In the genomic region with DNA sequence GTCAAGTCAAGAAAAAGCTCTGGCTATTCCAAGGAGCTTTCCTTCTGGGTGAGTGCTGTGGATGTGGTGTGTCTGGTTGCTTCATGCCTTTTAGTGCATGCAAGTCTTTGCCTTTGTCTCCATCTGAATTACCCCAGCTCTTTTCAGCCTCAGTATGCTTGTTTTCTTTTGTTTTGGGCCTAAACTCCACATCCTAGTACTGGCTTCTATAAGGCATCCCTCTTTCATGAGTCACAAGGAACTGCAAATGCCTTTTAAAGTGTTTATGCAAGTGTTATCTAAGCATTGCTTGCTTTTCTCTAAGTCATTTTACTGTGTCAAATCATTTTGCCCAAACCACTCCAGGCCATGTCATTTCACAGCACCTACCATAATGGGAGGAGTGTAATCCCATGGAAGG, we compare ENCODE assay signal across 18 cellular contexts.
DNase-seq lines count a peak whose midpoint lies in the region; ATAC-seq and TF ChIP-seq lines count a peak whose summit lies in the region.
"Had no signal": no experiment of that assay in that cellular context is flagged by ENCODE, and none has a peak within 500 bp of the region (broad histone marks: within the 10 kb centered on the region; RNA-seq: fewer than 3 reads in every experiment).

No MANE protein-coding gene starts in this region.

- H3K27ac Mint-ChIP-seq in activated T-helper 17 cell treated with anti-CD3 and anti-CD28 coated beads, Interleukin-2, amount 50 U/mL, for 72 hours, result no peak overlapping the region
- no peak overlapping the region for H3K27ac Mint-ChIP-seq in immature natural killer cell
- H3K27ac Mint-ChIP-seq: endodermal cell, naive B cell had no signal

- CTCF ChIA-PET in RWPE1 (lab: Yijun Ruan, JAX), result no interaction called here

- no peak for ATAC-seq in HG03135 (IDR thresholded peaks at IDR 0.05; ENCODE audit: unreplicated experiment)
- ATAC-seq in activated T-helper 17 cell treated with anti-CD3 and anti-CD28 coated beads, Interleukin-2, amount 50 U/mL, for 72 hours (replicated peaks), result no peak
- ATAC-seq: HCT116, left colon had no signal

- POLR2A ChIA-PET in RWPE1 (lab: Yijun Ruan, JAX; ENCODE audit: low non-redundant PET), result no interaction called here

- no peak overlapping the region for H2AFZ ChIP-seq in smooth muscle cell (ENCODE audit: low read depth)

- H3K9ac ChIP-seq in smooth muscle cell (ENCODE audit: low read depth), result no peak overlapping the region
- H3K9ac ChIP-seq: KMS-11 had no signal

- H3K36me3 ChIP-seq in smooth muscle cell (ENCODE audit: low read depth), result no peaks in the 10 kb centered on the region

- no peaks in the 10 kb centered on the region for H3K36me3 Mint-ChIP-seq in activated T-helper 17 cell treated with anti-CD3 and anti-CD28 coated beads, Interleukin-2, amount 50 U/mL, for 72 hours (ENCODE audit: low read depth)
- no peaks in the 10 kb centered on the region for H3K36me3 Mint-ChIP-seq in immature natural killer cell
- H3K36me3 Mint-ChIP-seq: naive B cell had no signal

- H3K4me3 ChIP-seq in fibroblast of the aortic adventitia (ENCODE audit: low read depth, low read length) (no peak overlapping the region), smooth muscle cell (no peak overlapping the region)

- no peaks in the 10 kb centered on the region for H3K9me3 ChIP-seq in smooth muscle cell (replicated peaks; ENCODE audit: low read depth)

- H4K20me1 ChIP-seq in smooth muscle cell (ENCODE audit: low read depth), result no peaks in the 10 kb centered on the region

- H3K9me3 Mint-ChIP-seq in activated T-helper 17 cell treated with anti-CD3 and anti-CD28 coated beads, Interleukin-2, amount 50 U/mL, for 72 hours, result no peaks in the 10 kb centered on the region
- H3K9me3 Mint-ChIP-seq in immature natural killer cell, result peaks cover 0 to 5% (median 0%) of the 10 kb centered on the region in 6 donors
- H3K9me3 Mint-ChIP-seq: endodermal cell, naive B cell had no signal

- H3K4me3 Mint-ChIP-seq in activated T-helper 17 cell treated with anti-CD3 and anti-CD28 coated beads, Interleukin-2, amount 50 U/mL, for 72 hours, result no peak overlapping the region
- H3K4me3 Mint-ChIP-seq in immature natural killer cell, result no peak overlapping the region
- H3K4me3 Mint-ChIP-seq: endodermal cell, naive B cell had no signal

- peak overlapping the region; percentile 26 for H3K4me2 ChIP-seq in smooth muscle cell
- H3K4me2 ChIP-seq: KMS-11 had no signal

- no peaks in the 10 kb centered on the region for H3K27me3 ChIP-seq in smooth muscle cell (ENCODE audit: low read depth)

- TF ChIP-seq CTCF in fibroblast of the aortic adventitia (IDR thresholded peaks at IDR 0.05; ENCODE audit: insufficient read depth, low read length), result no peak
- no peak for TF ChIP-seq CTCF in smooth muscle cell (IDR thresholded peaks at IDR 0.05; ENCODE audit: borderline replicate concordance, insufficient read depth, poor library complexity, severe bottlenecking)
- TF ChIP-seq CTCF in RWPE1 (conservative IDR thresholded peaks at IDR 0.05; ENCODE audit: low read depth), result no peak

- peak overlapping the region; percentile 76 for H3K27ac ChIP-seq in smooth muscle cell (ENCODE audit: low read depth)
- no peak overlapping the region for H3K27ac ChIP-seq in RWPE1
- H3K27ac ChIP-seq: KMS-11, VCaP had no signal

- peaks cover 33% of the 10 kb centered on the region for H3F3A ChIP-seq in smooth muscle cell (ENCODE audit: low read depth)

- peak; percentile 78 for DNase-seq in GM04503 (ENCODE audit: low read depth)
- DNase-seq in amniotic epithelial cell (ENCODE audit: low read depth), result peak; percentile 71
- peak; percentile 89 for DNase-seq in fibroblast of the aortic adventitia (ENCODE audit: low read depth)
- no peak for DNase-seq in smooth muscle cell (lab: John Stamatoyannopoulos, UW; ENCODE audit: unreplicated experiment)
- DNase-seq in immature natural killer cell, result no peak
- DNase-seq in RWPE1 (ENCODE audit: low spot score), result no peak
- DNase-seq: activated gamma-delta T cell treated with Interleukin-2 at 50 U/mL for 16 hours; endodermal cell; left colon; naive B cell; NCI-H1417; stimulated activated CD4-positive, alpha-beta T cell treated with anti-CD3 and anti-CD28 coated beads, Interleukin-1b, Interleukin-23, amount 100 ng/mL, for 48 hours; stimulated activated CD8-positive, alpha-beta memory T cell treated with anti-CD3 and anti-CD28 coated beads, Interleukin-4, amount 100 ng/mL, for 48 hours had no signal

- H3K4me1 ChIP-seq in smooth muscle cell (ENCODE audit: low read depth), result peaks cover 24% of the 10 kb centered on the region

- H3K27me3 Mint-ChIP-seq in activated T-helper 17 cell treated with anti-CD3 and anti-CD28 coated beads, Interleukin-2, amount 50 U/mL, for 72 hours, result peaks cover 4% of the 10 kb centered on the region
- H3K27me3 Mint-ChIP-seq in immature natural killer cell (ENCODE audit: low read depth in 3 of 3), result peaks cover 0 to 8% (median 0%) of the 10 kb centered on the region in 3 donors

- peaks cover 11% of the 10 kb centered on the region for H3K79me2 ChIP-seq in smooth muscle cell (ENCODE audit: low read depth)

- no peaks in the 10 kb centered on the region for H3K4me1 Mint-ChIP-seq in activated T-helper 17 cell treated with anti-CD3 and anti-CD28 coated beads, Interleukin-2, amount 50 U/mL, for 72 hours
- H3K4me1 Mint-ChIP-seq in immature natural killer cell, result no peaks in the 10 kb centered on the region
- H3K4me1 Mint-ChIP-seq: naive B cell had no signal

Comparison
In these comparisons a context has a peak if more than half of its experiments do, and no peak if none do; other contexts are left out.
1. DNase-seq: peak in GM04503 (single experiment), amniotic epithelial cell (single experiment) and fibroblast of the aortic adventitia (single experiment); none in smooth muscle cell (single experiment), immature natural killer cell (0 of 3) and RWPE1 (single experiment).